22 cellular contexts compared by ENCODE assay signal in the genomic region with DNA sequence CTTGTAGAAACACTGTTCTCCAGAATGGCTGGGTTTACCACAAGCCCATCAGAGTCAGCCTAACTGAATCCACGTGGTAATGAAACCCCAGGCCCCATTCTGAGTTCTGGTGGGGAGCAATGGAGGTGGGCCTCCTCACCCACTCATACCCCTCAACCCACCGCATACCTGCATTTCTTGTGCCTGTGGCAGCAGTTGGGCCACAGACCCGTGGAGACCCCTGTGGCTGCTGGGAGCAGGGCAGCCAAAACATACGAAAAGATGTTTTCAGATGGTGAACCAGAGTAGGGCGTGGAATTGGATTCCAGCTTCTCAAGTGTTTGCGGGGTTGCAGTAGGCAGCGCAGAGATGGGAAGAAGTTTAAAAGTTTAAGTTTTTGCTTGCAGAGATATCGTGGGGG.
"Had no signal": no experiment of that assay in that cellular context is flagged by ENCODE, and none has a peak within 500 bp of the region (broad histone marks: within the 10 kb centered on the region; RNA-seq: fewer than 3 reads in every experiment).

No MANE protein-coding gene starts in this region.

- H3K27me3 Mint-ChIP-seq: activated naive CD8-positive, alpha-beta T cell treated with anti-CD3 and anti-CD28 coated beads, Interleukin-2, amount 10 ng/mL, durations not matched to agents 7 days and 5 days had no signal

- H3K4me2 ChIP-seq: smooth muscle cell had no signal

- H3K27ac Mint-ChIP-seq: activated naive CD8-positive, alpha-beta T cell treated with anti-CD3 and anti-CD28 coated beads, Interleukin-2, amount 10 ng/mL, durations not matched to agents 7 days and 5 days; stimulated activated memory B cell treated with anti-CD40 and anti-IgM and Interleukin-4, amounts not matched to agents 10 μg/mL and 1 μg/mL and 100 μg/mL, for 72 hours had no signal

- H3K4me1 Mint-ChIP-seq: stimulated activated memory B cell treated with anti-CD40 and anti-IgM and Interleukin-4, amounts not matched to agents 10 μg/mL and 1 μg/mL and 100 μg/mL, for 72 hours had no signal

- H3K27me3 ChIP-seq: cardiac muscle cell, heart left ventricle, sigmoid colon, stomach, transverse colon, uterus had no signal

- H3K27ac ChIP-seq: cardiac muscle cell, epithelial cell of prostate, heart left ventricle, sigmoid colon, stomach, transverse colon, uterus had no signal

- H3K36me3 Mint-ChIP-seq: stimulated activated memory B cell treated with anti-CD40 and anti-IgM and Interleukin-4, amounts not matched to agents 10 μg/mL and 1 μg/mL and 100 μg/mL, for 72 hours had no signal

- H3K9me3 ChIP-seq: heart left ventricle, sigmoid colon, stomach, transverse colon, uterus had no signal

- ATAC-seq: heart left ventricle; left ventricle myocardium superior; stimulated activated memory B cell treated with anti-CD40 and anti-IgM and Interleukin-4, amounts not matched to agents 10 μg/mL and 1 μg/mL and 100 μg/mL, for 72 hours had no signal

- H3K4me3 ChIP-seq: cardiac muscle cell, heart left ventricle, sigmoid colon, smooth muscle cell, stomach, transverse colon, uterus had no signal

- H3K4me1 ChIP-seq: sigmoid colon, transverse colon, uterus had no signal

- H3K9me3 Mint-ChIP-seq: activated naive CD8-positive, alpha-beta T cell treated with anti-CD3 and anti-CD28 coated beads, Interleukin-2, amount 10 ng/mL, durations not matched to agents 7 days and 5 days; neural crest cell; stimulated activated memory B cell treated with anti-CD40 and anti-IgM and Interleukin-4, amounts not matched to agents 10 μg/mL and 1 μg/mL and 100 μg/mL, for 72 hours had no signal

- H3K4me3 Mint-ChIP-seq: activated naive CD8-positive, alpha-beta T cell treated with anti-CD3 and anti-CD28 coated beads, Interleukin-2, amount 10 ng/mL, durations not matched to agents 7 days and 5 days; neural crest cell; stimulated activated memory B cell treated with anti-CD40 and anti-IgM and Interleukin-4, amounts not matched to agents 10 μg/mL and 1 μg/mL and 100 μg/mL, for 72 hours had no signal

- H3K36me3 ChIP-seq: cardiac muscle cell, sigmoid colon had no signal

- FAIRE-seq: islet of Langerhans had no signal

- DNase-seq: activated CD4-positive, alpha-beta T cell treated with anti-CD3 and anti-CD28 coated beads for 4 hours; activated CD4-positive, alpha-beta T cell treated with anti-CD3 and anti-CD28 coated beads, Interleukin-2, amount 50 U/mL, for 48 hours; activated CD4-positive, CD25-positive, alpha-beta regulatory T cell; activated gamma-delta T cell treated with Interleukin-2 at 50 U/mL for 16 hours; activated naive CD8-positive, alpha-beta T cell treated with anti-CD3 and anti-CD28 coated beads, Interleukin-2, amount 10 ng/mL, durations not matched to agents 7 days and 5 days; amniotic stem cell; cortex of kidney; heart left ventricle; left ventricle myocardium superior; mammary epithelial cell; midbrain; sigmoid colon; stimulated activated CD4-positive, alpha-beta T cell treated with anti-CD3 and anti-CD28 coated beads, Interleukin-15, amount 100 ng/mL, for 24 hours; stomach; transverse colon; uterus had no signal
